In the genomic region with DNA sequence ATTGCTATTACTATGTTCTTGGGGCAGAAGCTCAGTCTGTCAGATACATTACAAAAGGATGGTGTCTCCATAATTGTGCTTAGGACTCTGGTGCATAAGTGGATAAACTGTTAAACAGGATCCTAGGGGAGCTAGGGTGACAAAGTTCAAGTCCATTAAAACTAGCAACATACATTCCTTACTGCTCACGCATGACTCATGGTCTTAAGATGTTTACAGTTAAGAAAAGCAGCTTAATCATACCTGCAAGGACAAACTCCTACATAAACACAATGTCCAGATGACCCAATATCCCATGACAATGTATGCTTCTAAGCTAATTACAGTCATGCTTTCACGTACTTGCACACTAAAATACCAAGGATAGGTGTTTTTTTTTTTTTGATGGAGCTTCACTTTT, we compare ENCODE assay signal across 1 cellular context.
TF ChIP-seq lines count a peak whose summit lies in the region.

No MANE protein-coding gene starts in this region.

TF ChIP-seq in IMR-90, 13 proteins besides CTCF, POLR2A, EP300 and RAD21:
- TF ChIP-seq, protein P1, sequence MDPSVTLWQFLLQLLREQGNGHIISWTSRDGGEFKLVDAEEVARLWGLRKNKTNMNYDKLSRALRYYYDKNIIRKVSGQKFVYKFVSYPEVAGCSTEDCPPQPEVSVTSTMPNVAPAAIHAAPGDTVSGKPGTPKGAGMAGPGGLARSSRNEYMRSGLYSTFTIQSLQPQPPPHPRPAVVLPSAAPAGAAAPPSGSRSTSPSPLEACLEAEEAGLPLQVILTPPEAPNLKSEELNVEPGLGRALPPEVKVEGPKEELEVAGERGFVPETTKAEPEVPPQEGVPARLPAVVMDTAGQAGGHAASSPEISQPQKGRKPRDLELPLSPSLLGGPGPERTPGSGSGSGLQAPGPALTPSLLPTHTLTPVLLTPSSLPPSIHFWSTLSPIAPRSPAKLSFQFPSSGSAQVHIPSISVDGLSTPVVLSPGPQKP (IDR thresholded peaks at IDR 0.05; ENCODE audit: borderline replicate concordance, low read depth, low read length) = no peak
- TF ChIP-seq MAZ (IDR thresholded peaks at IDR 0.05; ENCODE audit: borderline replicate concordance, low read depth, low read length) (no peak), BHLHE40 (IDR thresholded peaks at IDR 0.05; ENCODE audit: low read depth, low read length) (peak; percentile 14; the same call in 1 of the 2 replicates), CEBPB (IDR thresholded peaks at IDR 0.05; ENCODE audit: low read depth, low read length) (peak; percentile 43; the same call in 1 of the 2 replicates), CHD1 (IDR thresholded peaks at IDR 0.05; ENCODE audit: low read depth, low read length) (no peak), FOS (IDR thresholded peaks at IDR 0.05; ENCODE audit: low read depth, low read length) (peak; percentile 50; the same call in 1 of the 2 replicates), MXI1 (IDR thresholded peaks at IDR 0.05; ENCODE audit: borderline replicate concordance, low read depth, low read length) (no peak), MAFK (IDR thresholded peaks at IDR 0.05; ENCODE audit: low read depth, low read length) (no peak), NFE2L2 (IDR thresholded peaks at IDR 0.05; ENCODE audit: low read depth, low read length) (0 out of 2 replicates have a peak, but pooled peaks have one; percentile 12), RFX5 (IDR thresholded peaks at IDR 0.05; ENCODE audit: low read depth, low read length) (no peak), SMC3 (IDR thresholded peaks at IDR 0.05; ENCODE audit: low read depth, low read length) (no peak)
- TF ChIP-seq, protein P2, sequence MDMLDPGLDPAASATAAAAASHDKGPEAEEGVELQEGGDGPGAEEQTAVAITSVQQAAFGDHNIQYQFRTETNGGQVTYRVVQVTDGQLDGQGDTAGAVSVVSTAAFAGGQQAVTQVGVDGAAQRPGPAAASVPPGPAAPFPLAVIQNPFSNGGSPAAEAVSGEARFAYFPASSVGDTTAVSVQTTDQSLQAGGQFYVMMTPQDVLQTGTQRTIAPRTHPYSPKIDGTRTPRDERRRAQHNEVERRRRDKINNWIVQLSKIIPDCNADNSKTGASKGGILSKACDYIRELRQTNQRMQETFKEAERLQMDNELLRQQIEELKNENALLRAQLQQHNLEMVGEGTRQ (IDR thresholded peaks at IDR 0.05; ENCODE audit: low read depth, low read length) = no peak
TF ChIP-seq in IMR-90: peak in this region for 4.
